In genomic region chr12:53049582-53050318, GRCh38 we compare ENCODE assay signal across 8 cellular contexts. TPM values are rescaled to one million over a fixed set of nuclear protein-coding genes. Genes with fewer than 3 reads are reported as not detected.
DNase-seq lines count a peak whose midpoint lies in the region; ATAC-seq and TF ChIP-seq lines count a peak whose summit lies in the region.

TNS2 (plus strand) TSS chr12:53050065; CDS start chr12:53050186, 121 bp downstream.

- no peak within 1 kb of the TSS for H3K4me2 ChIP-seq in MM.1S (ENCODE audit: low read depth, low read length)

- intact Hi-C loops in lower lobe of right lung (cut with DNase I): no loop called here

- no peaks in the 10 kb centered on the region for H3K9me3 ChIP-seq in ectodermal cell (ENCODE audit: control insufficient read depth, low read length)
- H3K9me3 ChIP-seq in lower lobe of right lung: no peaks in the 10 kb centered on the region
- no peaks in the 10 kb centered on the region for H3K9me3 ChIP-seq in thymus (ENCODE audit: control insufficient read depth)
- H3K9me3 ChIP-seq in MM.1S (replicated peaks; ENCODE audit: insufficient read depth, low read length): no peaks in the 10 kb centered on the region

- CTCF ChIA-PET in GM10248 (lab: Yijun Ruan, JAX): interaction anchor here (17.8 kb wide), 1 partner anchor 16 kb away, joined by 264 read pairs; no protein-coding TSS in a partner anchor

- no peaks in the 10 kb centered on the region for H4K20me1 ChIP-seq in MM.1S (ENCODE audit: insufficient read depth, low read length)

- H3K36me3 ChIP-seq in ectodermal cell (ENCODE audit: control insufficient read depth, insufficient read depth, low read length) (no peaks in the 10 kb centered on the region), lower lobe of right lung (peaks cover 21% of the 10 kb centered on the region), thymus (ENCODE audit: control insufficient read depth, insufficient read depth) (no peaks in the 10 kb centered on the region), MM.1S (replicated peaks; ENCODE audit: insufficient read depth, low read length) (no peaks in the 10 kb centered on the region)

- TF ChIP-seq CTCF in lower lobe of right lung (IDR thresholded peaks at IDR 0.05) (no peak), GM10248 (IDR thresholded peaks at IDR 0.05; ENCODE audit: control extremely low read depth, extremely low read depth, low read depth, missing control alignments) (no peak), MM.1S (IDR thresholded peaks at IDR 0.05; ENCODE audit: low read length) (no peak)

- H3K4me3 ChIP-seq in ectodermal cell (ENCODE audit: insufficient read depth, low read depth, low read length) (peak within 1 kb of the TSS; percentile 12), lower lobe of right lung (peak within 1 kb of the TSS; percentile 83), thymus (ENCODE audit: low read length) (peak within 1 kb of the TSS; percentile 4), MM.1S (ENCODE audit: low read length) (no peak within 1 kb of the TSS)

- H3K27me3 ChIP-seq in ectodermal cell (ENCODE audit: control insufficient read depth, insufficient read depth, low read length, poor library complexity, severe bottlenecking) (peaks cover 13% of the 10 kb centered on the region), lower lobe of right lung (ENCODE audit: low read depth) (no peaks in the 10 kb centered on the region), thymus (ENCODE audit: control insufficient read depth, insufficient read depth) (no peaks in the 10 kb centered on the region), MM.1S (replicated peaks; ENCODE audit: insufficient read depth, low read length) (peaks cover 6% of the 10 kb centered on the region; the same call in 1 of the 2 replicates)

- no peaks in the 10 kb centered on the region for H3K79me2 ChIP-seq in MM.1S (ENCODE audit: low read length)

- H3K4me1 ChIP-seq in ectodermal cell (ENCODE audit: control insufficient read depth, insufficient read depth, low read length) (peaks cover 43% of the 10 kb centered on the region), lower lobe of right lung (peaks cover 82% of the 10 kb centered on the region), thymus (ENCODE audit: control insufficient read depth, insufficient read depth, low read length) (peaks cover 6% of the 10 kb centered on the region), MM.1S (ENCODE audit: low read length) (0 out of 2 replicates have a peak, but pooled peaks cover 5% of the 10 kb centered on the region)

- H2AFZ ChIP-seq in MM.1S (ENCODE audit: low read length): no peak within 1 kb of the TSS

- no peak within 1 kb of the TSS for H3K27ac ChIP-seq in ectodermal cell (ENCODE audit: insufficient read depth, low read depth, low read length, poor library complexity, severe bottlenecking)
- H3K27ac ChIP-seq in lower lobe of right lung: peak within 1 kb of the TSS; percentile 97
- peak within 1 kb of the TSS; percentile 77 for H3K27ac ChIP-seq in thymus (ENCODE audit: low read depth)
- no peak within 1 kb of the TSS for H3K27ac ChIP-seq in MM.1S (ENCODE audit: low read length)

- H3K9me2 ChIP-seq in MM.1S (replicated peaks; ENCODE audit: insufficient read depth, low read length): no peaks in the 10 kb centered on the region

- H3F3A ChIP-seq in MM.1S (ENCODE audit: insufficient read depth, low read length): peaks cover 19% of the 10 kb centered on the region; the same call in 1 of the 2 replicates

- WGBS in ectodermal cell, 2 experiments: 15 to 16% methylated on average over 19 of the region's 19 CpGs
- 84% methylated on average over 19 of the region's 19 CpGs for WGBS in thymus

- no peak within 1 kb of the TSS for H3K9ac ChIP-seq in MM.1S (ENCODE audit: low read length)

- DNase-seq in DMS153 treated with DMSO at 0.1 percent for 48 hours (lab: John Stamatoyannopoulos, UW; ENCODE audit: unreplicated experiment) (peak; percentile 42), NCI-H510A (lab: John Stamatoyannopoulos, UW) (peak; percentile 68), lower lobe of right lung (peak; percentile 88), DMS79 treated with DMSO at 0.1 percent for 48 hours (lab: John Stamatoyannopoulos, UW) (no peak), GM10248 (ENCODE audit: extremely low spot score) (no peak), MM.1S (no peak)

- ATAC-seq in lower lobe of right lung: peak; percentile 31 to 37

- POLR2A ChIA-PET in GM10248 (lab: Yijun Ruan, JAX): no interaction called here

RNA-seq across cellular contexts. Expression of gene TNS2, which starts in this region (rescaled TPM):
- 3.8 TPM for polyA plus RNA-seq in ectodermal cell (2013, experiment 1 of 4)
- 2.7 TPM for polyA plus RNA-seq in ectodermal cell (2013, experiment 2 of 4)
- 2.9 TPM for polyA plus RNA-seq in ectodermal cell (2013, experiment 3 of 4)
- polyA plus RNA-seq in ectodermal cell (2013, experiment 4 of 4): 2.7 TPM
- total RNA-seq in lower lobe of right lung: 186 TPM
- 40.4 TPM for polyA plus RNA-seq in thymus

Comparison
In these comparisons a context has a peak if more than half of its experiments do, and no peak if none do; other contexts are left out.
1. DNase-seq: peak in DMS153 treated with DMSO at 0.1 percent for 48 hours (single experiment), NCI-H510A (single experiment) and lower lobe of right lung (single experiment); none in DMS79 treated with DMSO at 0.1 percent for 48 hours (single experiment), GM10248 (single experiment) and MM.1S (single experiment).
2. H3K27ac ChIP-seq: peak in lower lobe of right lung (single experiment) and thymus (single experiment); none in ectodermal cell (single experiment) and MM.1S (single experiment).